Comparison of ENCODE assay signal across 20 cellular contexts in the genomic region with DNA sequence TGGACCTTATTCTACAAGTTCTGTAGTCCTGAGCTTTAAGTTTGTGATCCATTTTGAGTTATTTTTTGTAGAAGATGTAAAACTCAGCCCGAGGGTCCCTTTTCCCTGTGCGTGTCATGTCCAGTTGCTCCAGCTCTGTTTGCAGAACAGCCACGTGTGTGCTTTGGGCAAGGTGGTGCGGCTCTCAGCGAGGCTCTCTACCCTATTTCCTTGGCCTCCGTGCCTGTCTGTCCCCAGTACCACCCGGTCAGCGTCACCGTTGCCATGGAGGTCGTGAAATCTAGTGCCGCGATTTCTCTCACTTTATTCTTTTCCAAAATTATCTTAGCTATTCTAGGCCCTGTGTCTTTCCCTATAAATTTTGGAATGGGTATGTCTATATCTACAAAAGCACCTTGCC.
"Had no signal": no experiment of that assay in that cellular context is flagged by ENCODE, and none has a peak within 500 bp of the region (broad histone marks: within the 10 kb centered on the region; RNA-seq: fewer than 3 reads in every experiment).

No MANE protein-coding gene starts in this region.

- DNase-seq: KBM-7, MG63, NCI-H1092, NCI-H1105 treated with DMSO at 0.1 percent for 48 hours, NCI-H1417 treated with DMSO at 0.1 percent for 48 hours, NCI-H146, NCI-H1694 treated with DMSO at 0.1 percent for 48 hours, NCI-H1930, NCI-H2081, NCI-H2107, NCI-H2227 treated with DMSO at 0.1 percent for 48 hours, NCI-H524, NCI-H69, NCI-H774, PC-3, SHP77 treated with DMSO at 0.1 percent for 48 hours, SJCRH30 had no signal

- ATAC-seq: Panc1, PC-3, Right ventricle myocardium inferior, SK-N-SH treated with all-trans-retinoic acid at 6 μM for 48 hours had no signal
